14 cellular contexts compared by ENCODE assay signal in genomic region chr14:54837508-54838149, GRCh38.
DNase-seq lines count a peak whose midpoint lies in the region; ATAC-seq and TF ChIP-seq lines count a peak whose summit lies in the region.
"Had no signal": no experiment of that assay in that cellular context is flagged by ENCODE, and none has a peak within 500 bp of the region (broad histone marks: within the 10 kb centered on the region; RNA-seq: fewer than 3 reads in every experiment).

No MANE protein-coding gene starts in this region.

- TF ChIP-seq POLR2A in right lobe of liver (IDR thresholded peaks at IDR 0.05), result peak; percentile 53

- no peaks in the 10 kb centered on the region for H3K36me3 ChIP-seq in hepatocyte (replicated peaks; ENCODE audit: insufficient read depth, low read depth)
- peaks cover 0 to 3% (median 0%) of the 10 kb centered on the region in 4 donors for H3K36me3 ChIP-seq in right lobe of liver

- no peak overlapping the region for H3K4me3 ChIP-seq in hepatocyte
- H3K4me3 ChIP-seq in right lobe of liver, result no peak overlapping the region
- H3K4me3 ChIP-seq: BLaER1 treated with 17β-estradiol and CSF1 and Interleukin-3, amounts not matched to agents 10 nM and 100 nM had no signal

- H3K27me3 ChIP-seq in hepatocyte (no peaks in the 10 kb centered on the region), right lobe of liver (no peaks in the 10 kb centered on the region)
- H3K27me3 ChIP-seq: BLaER1 treated with 17β-estradiol and CSF1 and Interleukin-3, amounts not matched to agents 10 nM and 100 nM had no signal

- intact Hi-C loops in natural killer cell (cut with micrococcal nuclease) (no loop called here), right lobe of liver (cut with DNase I) (no loop called here)

- H3K27ac ChIP-seq in hepatocyte (peak overlapping the region; percentile 59), right lobe of liver (peak overlapping the region; percentile 3 to 96 (median 91))
- H3K27ac ChIP-seq: BLaER1 treated with 17β-estradiol and CSF1 and Interleukin-3, amounts not matched to agents 10 nM and 100 nM had no signal

- WGBS in hepatocyte (ENCODE audit: low lambda C conversion rate, missing lambda C conversion rate), result 80% methylated on average over 2 of the region's 2 CpGs
- WGBS in right lobe of liver (ENCODE audit: insufficient coverage, low coverage, low lambda C conversion rate, missing lambda C conversion rate), result 36% methylated on average over 2 of the region's 2 CpGs

- H4K20me1 ChIP-seq in hepatocyte (ENCODE audit: insufficient read depth, poor library complexity, severe bottlenecking), result no peaks in the 10 kb centered on the region
- H4K20me1 ChIP-seq: BLaER1 treated with 17β-estradiol and CSF1 and Interleukin-3, amounts not matched to agents 10 nM and 100 nM had no signal

- H2AFZ ChIP-seq in hepatocyte, result no peak overlapping the region

- H3K9me3 Mint-ChIP-seq in natural killer cell, result no peaks in the 10 kb centered on the region
- H3K9me3 Mint-ChIP-seq in natural killer cell treated with Interleukin-12 subunit alpha and Interleukin-12 subunit beta and Interleukin-15 and Interleukin-18, amount 100 ng/mL, for 72 hours, result no peaks in the 10 kb centered on the region
- H3K9me3 Mint-ChIP-seq: H9 had no signal

- TF ChIP-seq CTCF in natural killer cell (IDR thresholded peaks at IDR 0.05) (no peak), hepatocyte (IDR thresholded peaks at IDR 0.05; ENCODE audit: poor library complexity) (no peak), right lobe of liver (IDR thresholded peaks at IDR 0.05) (no peak)

- no peaks in the 10 kb centered on the region for H3K27me3 Mint-ChIP-seq in natural killer cell (ENCODE audit: low read depth in 2 of 2)
- H3K27me3 Mint-ChIP-seq in natural killer cell treated with Interleukin-12 subunit alpha and Interleukin-12 subunit beta and Interleukin-15 and Interleukin-18, amount 100 ng/mL, for 72 hours, result no peaks in the 10 kb centered on the region
- H3K27me3 Mint-ChIP-seq: CD4-positive, CD25-positive, alpha-beta regulatory T cell had no signal

- peaks cover 32% of the 10 kb centered on the region for H3K36me3 Mint-ChIP-seq in natural killer cell
- H3K36me3 Mint-ChIP-seq in natural killer cell treated with Interleukin-12 subunit alpha and Interleukin-12 subunit beta and Interleukin-15 and Interleukin-18, amount 100 ng/mL, for 72 hours, result peaks cover 34% of the 10 kb centered on the region

- H3K9me2 ChIP-seq in hepatocyte (replicated peaks; ENCODE audit: insufficient read depth), result no peaks in the 10 kb centered on the region

- DNase-seq in natural killer cell (no peak), hepatocyte (ENCODE audit: low spot score) (peak; percentile 45), right lobe of liver (peak; percentile 58 to 90 (median 74)), GM19240 (ENCODE audit: insufficient read length, low spot score) (no peak)
- DNase-seq in natural killer cell treated with Interleukin-12 subunit alpha and Interleukin-12 subunit beta and Interleukin-15 and Interleukin-18, amount 100 ng/mL, for 72 hours (ENCODE audit: low spot score), result no peak
- DNase-seq: 8988T; Calu3; CD4-positive, CD25-positive, alpha-beta regulatory T cell; DMS 273 treated with DMSO at 0.1 percent for 48 hours; GOT3; H9 had no signal

- no peaks in the 10 kb centered on the region for H3K79me2 ChIP-seq in hepatocyte

- H3K4me1 Mint-ChIP-seq in natural killer cell, result peaks cover 0 to 7% of the 10 kb centered on the region in 2 donors
- peaks cover 10 to 20% of the 10 kb centered on the region in 2 donors for H3K4me1 Mint-ChIP-seq in natural killer cell treated with Interleukin-12 subunit alpha and Interleukin-12 subunit beta and Interleukin-15 and Interleukin-18, amount 100 ng/mL, for 72 hours (ENCODE audit: low read depth in 2 of 2)
- H3K4me1 Mint-ChIP-seq: CD4-positive, CD25-positive, alpha-beta regulatory T cell had no signal

- H3K4me2 ChIP-seq in hepatocyte, result no peak overlapping the region
- H3K4me2 ChIP-seq: BLaER1 treated with 17β-estradiol and CSF1 and Interleukin-3, amounts not matched to agents 10 nM and 100 nM had no signal

- ATAC-seq in natural killer cell (peak in 1 of 3 donors; percentile 17), right lobe of liver (peak; percentile 68 to 87 (median 79)), GM19351 (IDR thresholded peaks at IDR 0.05; ENCODE audit: unreplicated experiment) (no peak), GM18909 (IDR thresholded peaks at IDR 0.05; ENCODE audit: poor library complexity, unreplicated experiment) (no peak)
- no peak for ATAC-seq in natural killer cell treated with Interleukin-12 subunit alpha and Interleukin-12 subunit beta and Interleukin-15 and Interleukin-18, amount 100 ng/mL, for 72 hours

- H3K27ac Mint-ChIP-seq in natural killer cell, result peak overlapping the region; percentile 24 to 48
- H3K27ac Mint-ChIP-seq in natural killer cell treated with Interleukin-12 subunit alpha and Interleukin-12 subunit beta and Interleukin-15 and Interleukin-18, amount 100 ng/mL, for 72 hours, result peak overlapping the region in 1 of 2 donors; percentile 59
- H3K27ac Mint-ChIP-seq: H9 had no signal

- peaks cover 4% of the 10 kb centered on the region for H3K4me1 ChIP-seq in hepatocyte (ENCODE audit: insufficient read depth)
- peaks cover 0 to 79% (median 38%) of the 10 kb centered on the region in 4 donors for H3K4me1 ChIP-seq in right lobe of liver

- no peaks in the 10 kb centered on the region for H3K9me3 ChIP-seq in hepatocyte (ENCODE audit: low read depth)
- H3K9me3 ChIP-seq in right lobe of liver, result no peaks in the 10 kb centered on the region

- no peak overlapping the region for H3K4me3 Mint-ChIP-seq in natural killer cell
- H3K4me3 Mint-ChIP-seq in natural killer cell treated with Interleukin-12 subunit alpha and Interleukin-12 subunit beta and Interleukin-15 and Interleukin-18, amount 100 ng/mL, for 72 hours, result no peak overlapping the region
- H3K4me3 Mint-ChIP-seq: CD4-positive, CD25-positive, alpha-beta regulatory T cell; H9 had no signal

Comparison
In these comparisons a context has a peak if more than half of its experiments do, and no peak if none do; other contexts are left out.
1. ATAC-seq: peak in right lobe of liver (4 of 4); none in natural killer cell treated with Interleukin-12 subunit alpha and Interleukin-12 subunit beta and Interleukin-15 and Interleukin-18, amount 100 ng/mL, for 72 hours (0 of 2), GM19351 (single experiment) and GM18909 (single experiment).
2. DNase-seq: peak in hepatocyte (single experiment) and right lobe of liver (3 of 3); none in natural killer cell (single experiment), natural killer cell treated with Interleukin-12 subunit alpha and Interleukin-12 subunit beta and Interleukin-15 and Interleukin-18, amount 100 ng/mL, for 72 hours (single experiment) and GM19240 (single experiment).